8 cellular contexts compared by ENCODE assay signal in genomic region chr17:7479389-7480192, GRCh38. TPM values are rescaled to one million over a fixed set of nuclear protein-coding genes. Genes with fewer than 3 reads are reported as not detected.
DNase-seq lines count a peak whose midpoint lies in the region.

Gene ZBTB4 (minus strand): TSS chr17:7479631. CDS start chr17:7466801, 12,830 bp downstream.

- H3K4me3 ChIP-seq in MG63 = peak within 1 kb of the TSS; percentile 63
- peak within 1 kb of the TSS; percentile 73 for H3K4me3 ChIP-seq in endocrine pancreas (ENCODE audit: control insufficient read depth, insufficient read depth, low read length)

- H3K27me3 ChIP-seq in MG63 = no peaks in the 10 kb centered on the region
- H3K27me3 ChIP-seq in endocrine pancreas (ENCODE audit: control insufficient read depth, insufficient read depth, low read length) = no peaks in the 10 kb centered on the region

- H3K4me1 ChIP-seq in ES-I3 (ENCODE audit: insufficient read depth, low read length) = peaks cover 35% of the 10 kb centered on the region
- H3K4me1 ChIP-seq in endocrine pancreas (ENCODE audit: control insufficient read depth, insufficient read depth, low read length) = peaks cover 8% of the 10 kb centered on the region

- H3K9ac ChIP-seq in ES-I3 (ENCODE audit: low read depth, low read length) (peak within 1 kb of the TSS; percentile 80), endocrine pancreas (ENCODE audit: control insufficient read depth, insufficient read depth, low read length) (peak within 1 kb of the TSS; percentile 86)

- H3K36me3 ChIP-seq in ES-I3 (ENCODE audit: insufficient read depth, low read length) = no peaks in the 10 kb centered on the region
- peaks cover 2% of the 10 kb centered on the region; the same call in 1 of the 2 replicates for H3K36me3 ChIP-seq in MG63
- no peaks in the 10 kb centered on the region for H3K36me3 ChIP-seq in endocrine pancreas (ENCODE audit: control insufficient read depth, insufficient read depth, low read length)

- CTCF ChIA-PET in activated CD8-positive, alpha-beta memory T cell treated with anti-CD3 and anti-CD28 coated beads for 36 hours (lab: Charles Lee) = interaction anchor here (0.6 to 3.0 kb wide), 8 partner anchors 18 to 131 kb away, joined by 3 to 11 read pairs (median 4); no protein-coding TSS in a partner anchor

- POLR2A ChIA-PET in activated CD8-positive, alpha-beta memory T cell treated with anti-CD3 and anti-CD28 coated beads for 36 hours (lab: Charles Lee) = interaction anchor here (0.5 to 1.4 kb wide), 7 partner anchors 23 to 767 kb away, joined by 3 to 6 read pairs (median 4); partner anchors contain the start of genes MPDU1 and PLSCR3

- DNase-seq in MG63 (peak; percentile 42), medulla oblongata (ENCODE audit: extremely low spot score) (peak; percentile 45), NCI-H524 treated with DMSO at 0.1 percent for 48 hours (lab: John Stamatoyannopoulos, UW) (no peak), NCI-H187 treated with DMSO at 0.1 percent for 48 hours (lab: John Stamatoyannopoulos, UW) (no peak)
- DNase-seq in stimulated activated CD8-positive, alpha-beta memory T cell treated with anti-CD3 and anti-CD28 coated beads, Interleukin-15, amount 100 ng/mL, for 24 hours (ENCODE audit: low read depth) = peak; percentile 32

- H3K9me3 ChIP-seq in ES-I3 (ENCODE audit: control insufficient read depth, insufficient read depth, low read length) (no peaks in the 10 kb centered on the region), MG63 (no peaks in the 10 kb centered on the region), endocrine pancreas (ENCODE audit: control insufficient read depth, low read length) (no peaks in the 10 kb centered on the region)

RNA-seq across cellular contexts. Expression of gene ZBTB4, which starts in this region (rescaled TPM):
- total RNA-seq in MG63 (2014; rRNA removed; shearing (Covaris generic); ENCODE audit: low replicate concordance) = 5.3 and 6.0 TPM in 2 replicates
- 10 to 100 TPM; 17.6 to 17.7 TPM for total RNA-seq in activated CD8-positive, alpha-beta memory T cell treated with anti-CD3 and anti-CD28 coated beads for 36 hours

Comparison
In these comparisons a context has a peak if more than half of its experiments do, and no peak if none do; other contexts are left out.
1. DNase-seq: peak in MG63 (single experiment), medulla oblongata (single experiment) and stimulated activated CD8-positive, alpha-beta memory T cell treated with anti-CD3 and anti-CD28 coated beads, Interleukin-15, amount 100 ng/mL, for 24 hours (single experiment); none in NCI-H524 treated with DMSO at 0.1 percent for 48 hours (single experiment) and NCI-H187 treated with DMSO at 0.1 percent for 48 hours (single experiment).